Comparison of ENCODE assay signal across 14 cellular contexts in the genomic region with DNA sequence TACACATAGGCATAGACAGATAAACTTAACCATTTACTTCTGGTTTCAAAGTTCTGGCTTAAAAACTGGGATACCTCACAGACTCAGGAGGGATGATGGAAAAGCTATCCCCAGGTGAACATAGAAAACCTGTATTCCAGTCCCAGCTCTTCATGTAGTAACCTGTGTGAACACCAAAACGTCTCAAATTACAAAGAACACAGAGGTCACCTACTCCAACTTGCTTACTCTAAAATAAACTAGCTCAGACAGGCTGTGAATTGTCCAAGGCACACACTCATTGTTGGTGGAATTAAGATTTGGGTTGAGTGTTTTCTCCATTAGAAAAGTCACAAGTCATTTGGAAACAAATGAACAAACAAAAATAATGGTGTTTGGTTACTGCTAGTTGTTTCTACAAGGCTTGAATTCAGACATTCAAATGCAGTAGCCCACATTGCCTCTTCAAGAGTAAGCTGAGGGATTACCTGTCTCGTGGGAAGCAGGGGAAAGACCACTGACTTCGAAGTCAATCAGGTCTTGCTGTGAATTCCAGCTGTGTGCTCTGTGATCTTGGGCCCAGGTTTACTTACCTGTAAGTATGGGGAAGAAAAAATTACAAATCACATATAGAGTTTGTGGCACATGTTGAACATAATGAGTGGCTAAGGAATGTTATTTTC.
DNase-seq lines count a peak whose midpoint lies in the region; ATAC-seq and FAIRE-seq lines count a peak whose summit lies in the region.
"Had no signal": no experiment of that assay in that cellular context is flagged by ENCODE, and none has a peak within 500 bp of the region (broad histone marks: within the 10 kb centered on the region; RNA-seq: fewer than 3 reads in every experiment).

No MANE protein-coding gene starts in this region.

- DNase-seq in DMS153 (lab: John Stamatoyannopoulos, UW), result peak; percentile 70
- no peak for DNase-seq in HTR-8/SVneo (ENCODE audit: insufficient read length, low spot score)
- peak; percentile 87 for DNase-seq in NCI-H748 treated with DMSO at 0.1 percent for 48 hours (lab: John Stamatoyannopoulos, UW)
- peak; percentile 22 for DNase-seq in iPS-NIHi11 (ENCODE audit: low spot score)
- DNase-seq in CD1c-positive myeloid dendritic cell (ENCODE audit: extremely low spot score), result no peak
- DNase-seq in stimulated activated naive CD8-positive, alpha-beta T cell treated with anti-CD3 and anti-CD28 coated beads, Interleukin-15, amount 100 ng/mL, for 72 hours, result no peak
- no peak for DNase-seq in stimulated activated CD4-positive, alpha-beta T cell treated with anti-CD3 and anti-CD28 coated beads, Interleukin-4, amount 100 ng/mL, for 1 hour
- DNase-seq in activated T-cell treated with anti-CD3 and anti-CD28 coated beads, Interleukin-2, amount 50 U/mL, for 1 hour, result no peak
- DNase-seq: activated B cell treated with CpG ODN at 0.5 μM for 24 hours, AML-193, DMS 273 treated with DMSO at 0.1 percent for 48 hours, glutamatergic neuron had no signal

- H3K4me1 Mint-ChIP-seq in stimulated activated naive CD8-positive, alpha-beta T cell treated with anti-CD3 and anti-CD28 coated beads, Interleukin-15, amount 100 ng/mL, for 72 hours, result peaks cover 5% of the 10 kb centered on the region
- H3K4me1 Mint-ChIP-seq: activated B cell treated with CpG ODN at 0.5 μM for 24 hours had no signal

- FAIRE-seq in HTR-8/SVneo (lab: Jason Lieb, UNC), result peak; percentile 20
- FAIRE-seq: endometrium had no signal

- H3K27ac Mint-ChIP-seq in stimulated activated naive CD8-positive, alpha-beta T cell treated with anti-CD3 and anti-CD28 coated beads, Interleukin-15, amount 100 ng/mL, for 72 hours, result no peak overlapping the region
- H3K27ac Mint-ChIP-seq: activated B cell treated with CpG ODN at 0.5 μM for 24 hours; activated naive CD8-positive, alpha-beta T cell had no signal

- H3K4me3 Mint-ChIP-seq in stimulated activated naive CD8-positive, alpha-beta T cell treated with anti-CD3 and anti-CD28 coated beads, Interleukin-15, amount 100 ng/mL, for 72 hours, result no peak overlapping the region
- H3K4me3 Mint-ChIP-seq: activated B cell treated with CpG ODN at 0.5 μM for 24 hours; activated naive CD8-positive, alpha-beta T cell had no signal

- no peaks in the 10 kb centered on the region for H3K9me3 Mint-ChIP-seq in stimulated activated naive CD8-positive, alpha-beta T cell treated with anti-CD3 and anti-CD28 coated beads, Interleukin-15, amount 100 ng/mL, for 72 hours
- H3K9me3 Mint-ChIP-seq: activated B cell treated with CpG ODN at 0.5 μM for 24 hours had no signal

- no peak for ATAC-seq in stimulated activated naive CD8-positive, alpha-beta T cell treated with anti-CD3 and anti-CD28 coated beads, Interleukin-15, amount 100 ng/mL, for 72 hours

- H3K27me3 Mint-ChIP-seq in stimulated activated naive CD8-positive, alpha-beta T cell treated with anti-CD3 and anti-CD28 coated beads, Interleukin-15, amount 100 ng/mL, for 72 hours, result no peaks in the 10 kb centered on the region
- H3K27me3 Mint-ChIP-seq: activated B cell treated with CpG ODN at 0.5 μM for 24 hours; activated naive CD8-positive, alpha-beta T cell had no signal

Comparison
In these comparisons a context has a peak if more than half of its experiments do, and no peak if none do; other contexts are left out.
1. DNase-seq: peak in DMS153 (single experiment), NCI-H748 treated with DMSO at 0.1 percent for 48 hours (single experiment) and iPS-NIHi11 (single experiment); none in HTR-8/SVneo (single experiment), CD1c-positive myeloid dendritic cell (single experiment), stimulated activated naive CD8-positive, alpha-beta T cell treated with anti-CD3 and anti-CD28 coated beads, Interleukin-15, amount 100 ng/mL, for 72 hours (0 of 2), stimulated activated CD4-positive, alpha-beta T cell treated with anti-CD3 and anti-CD28 coated beads, Interleukin-4, amount 100 ng/mL, for 1 hour (single experiment) and activated T-cell treated with anti-CD3 and anti-CD28 coated beads, Interleukin-2, amount 50 U/mL, for 1 hour (single experiment).